ENCODE assay signal across 13 cellular contexts in the genomic region with DNA sequence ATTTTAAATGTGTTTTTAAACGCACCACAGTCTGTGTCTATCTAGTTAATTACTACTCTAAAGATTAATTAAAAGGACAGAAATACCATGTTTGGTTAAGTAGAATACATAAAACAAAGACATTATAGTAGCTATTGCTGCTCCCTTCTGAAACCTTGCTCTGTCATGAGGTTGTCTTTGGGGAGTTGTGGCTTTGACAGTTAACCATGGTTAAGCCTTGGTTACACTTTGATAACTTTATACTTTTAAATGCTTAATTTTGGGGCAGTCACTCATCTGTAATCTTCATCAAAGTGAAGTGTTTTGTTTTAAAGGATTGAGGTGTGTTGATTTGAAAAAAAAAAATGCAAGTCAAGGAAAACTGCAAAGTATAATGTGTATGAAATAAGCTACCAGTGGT. TPM values are rescaled to one million over a fixed set of nuclear protein-coding genes. Genes with fewer than 3 reads are reported as not detected.
DNase-seq lines count a peak whose midpoint lies in the region; ATAC-seq and TF ChIP-seq lines count a peak whose summit lies in the region.
"Had no signal": no experiment of that assay in that cellular context is flagged by ENCODE, and none has a peak within 500 bp of the region (broad histone marks: within the 10 kb centered on the region; RNA-seq: fewer than 3 reads in every experiment).

No MANE protein-coding gene starts in this region.

- CTCF ChIA-PET in Caco-2 (lab: Charles Lee), result no interaction called here

- no peaks in the 10 kb centered on the region for H3K9me3 Mint-ChIP-seq in Caco-2 (ENCODE audit: unreplicated experiment)
- no peaks in the 10 kb centered on the region for H3K9me3 Mint-ChIP-seq in glutamatergic neuron (ENCODE audit: unreplicated experiment)
- H3K9me3 Mint-ChIP-seq: nephron progenitor cell had no signal

- DNase-seq in Caco-2 (no peak), glutamatergic neuron (no peak)
- DNase-seq in stimulated activated CD4-positive, alpha-beta T cell treated with anti-CD3 and anti-CD28 coated beads, Interleukin-4, amount 100 ng/mL, for 1 hour, result no peak
- DNase-seq: colonic mucosa, NCI-H2107, nephron progenitor cell, RPMI8226 had no signal

- ATAC-seq in GM18502 (IDR thresholded peaks at IDR 0.05; ENCODE audit: poor library complexity, unreplicated experiment) (peak; percentile 63), GM19438 (IDR thresholded peaks at IDR 0.05; ENCODE audit: low read depth, unreplicated experiment) (peak; percentile 76), HG02852 (IDR thresholded peaks at IDR 0.05; ENCODE audit: unreplicated experiment) (peak; percentile 40), HG03558 (IDR thresholded peaks at IDR 0.05; ENCODE audit: extremely low read depth, unreplicated experiment) (peak; percentile 48), HG03045 (IDR thresholded peaks at IDR 0.05; ENCODE audit: unreplicated experiment) (no peak)

- TF ChIP-seq CTCF in Caco-2 (IDR thresholded peaks at IDR 0.05; ENCODE audit: insufficient read depth in 1 of 2, low read depth in 1 of 2, low read length in 1 of 2, severe bottlenecking in 1 of 2, unreplicated experiment in 1 of 2) (no peak), glutamatergic neuron (IDR thresholded peaks at IDR 0.05; ENCODE audit: partially characterized antibody, unreplicated experiment) (no peak)

- H3K36me3 Mint-ChIP-seq in Caco-2 (ENCODE audit: insufficient read depth, unreplicated experiment) (peaks cover 2% of the 10 kb centered on the region), glutamatergic neuron (ENCODE audit: unreplicated experiment) (no peaks in the 10 kb centered on the region)

- H3K36me3 ChIP-seq in Caco-2 (ENCODE audit: control insufficient read depth, insufficient read depth, low read length), result no peaks in the 10 kb centered on the region
- H3K36me3 ChIP-seq: colonic mucosa had no signal

- H3K27ac Mint-ChIP-seq in Caco-2 (ENCODE audit: unreplicated experiment), result no peak overlapping the region
- no peak overlapping the region for H3K27ac Mint-ChIP-seq in glutamatergic neuron (ENCODE audit: unreplicated experiment)
- H3K27ac Mint-ChIP-seq: nephron progenitor cell had no signal

- POLR2A ChIA-PET in Caco-2 (lab: Charles Lee), result no interaction called here

- H3K4me3 Mint-ChIP-seq in Caco-2 (ENCODE audit: unreplicated experiment) (no peak overlapping the region), glutamatergic neuron (ENCODE audit: unreplicated experiment) (no peak overlapping the region)
- H3K4me3 Mint-ChIP-seq: nephron progenitor cell had no signal

- no peak overlapping the region for H3K4me3 ChIP-seq in Caco-2 (ENCODE audit: low read depth, low read length)
- H3K4me3 ChIP-seq: colonic mucosa, skin epidermis had no signal

- BruUV-seq in Caco-2 (replicated peaks; lab: Mats Ljungman, UMichigan), result no TSS peak

- intact Hi-C loops in Caco-2 (cut with micrococcal nuclease; ENCODE audit: unreplicated experiment), result no loop called here

- H3K27me3 Mint-ChIP-seq in Caco-2 (ENCODE audit: insufficient read depth, unreplicated experiment), result no peaks in the 10 kb centered on the region
- no peaks in the 10 kb centered on the region for H3K27me3 Mint-ChIP-seq in glutamatergic neuron (ENCODE audit: unreplicated experiment)

- no peaks in the 10 kb centered on the region for H3K4me1 ChIP-seq in Caco-2
- H3K4me1 ChIP-seq: colonic mucosa had no signal

- no peaks in the 10 kb centered on the region for H3K9me3 ChIP-seq in Caco-2
- H3K9me3 ChIP-seq: colonic mucosa had no signal

- H3K4me1 Mint-ChIP-seq in Caco-2 (ENCODE audit: low read depth, unreplicated experiment) (no peaks in the 10 kb centered on the region), glutamatergic neuron (ENCODE audit: low read depth, unreplicated experiment) (peaks cover 2% of the 10 kb centered on the region)
- H3K4me1 Mint-ChIP-seq: nephron progenitor cell had no signal

- H3K27me3 ChIP-seq in Caco-2 (replicated peaks; ENCODE audit: control insufficient read depth, insufficient read depth, low read length), result no peaks in the 10 kb centered on the region
- H3K27me3 ChIP-seq: colonic mucosa had no signal

RNA-seq across cellular contexts. Expression of a gene that starts 29.9 kb away (rescaled TPM):
- 0.07 and 0.11 TPM in 2 replicates for total RNA-seq in Caco-2 (2022)
- not detected for total RNA-seq in glutamatergic neuron (ENCODE audit: unreplicated experiment)
- total RNA-seq: colonic mucosa had no signal
